ENCODE assay signal across 8 cellular contexts in genomic region chr6:422423-423061, GRCh38.
A peak's percentile ranks its signal among the peaks of the same experiment; 100 is the strongest.
DNase-seq lines count a peak whose midpoint lies in the region; ATAC-seq lines count a peak whose summit lies in the region.

No MANE protein-coding gene starts in this region.

- DNase-seq in NCI-H2196 (lab: John Stamatoyannopoulos, UW; ENCODE audit: unreplicated experiment) (peak; percentile 8), NCI-H2196 treated with DMSO at 0.1 percent for 48 hours (lab: John Stamatoyannopoulos, UW; ENCODE audit: unreplicated experiment) (no peak), hepatic stellate cell (ENCODE audit: low spot score) (peak; percentile 63), Kasumi-1 (lab: John Stamatoyannopoulos, UW) (no peak)
- peak; percentile 49 to 65 for DNase-seq in activated CD4-positive, alpha-beta T cell treated with anti-CD3 and anti-CD28 coated beads, Interleukin-2, amount 50 U/mL, for 4 hours

- ATAC-seq in HG03159 (IDR thresholded peaks at IDR 0.05; ENCODE audit: unreplicated experiment), result peak; percentile 73
- no peak for ATAC-seq in HG03521 (IDR thresholded peaks at IDR 0.05; ENCODE audit: unreplicated experiment)
- ATAC-seq in GM21737 (IDR thresholded peaks at IDR 0.05; ENCODE audit: unreplicated experiment), result no peak

Comparison
In these comparisons a context has a peak if more than half of its experiments do, and no peak if none do; other contexts are left out.
1. DNase-seq: peak in NCI-H2196 (single experiment), activated CD4-positive, alpha-beta T cell treated with anti-CD3 and anti-CD28 coated beads, Interleukin-2, amount 50 U/mL, for 4 hours (2 of 2) and hepatic stellate cell (single experiment); none in NCI-H2196 treated with DMSO at 0.1 percent for 48 hours (single experiment) and Kasumi-1 (0 of 2).